Comparison of ENCODE assay signal across 2 cellular contexts in the genomic region with DNA sequence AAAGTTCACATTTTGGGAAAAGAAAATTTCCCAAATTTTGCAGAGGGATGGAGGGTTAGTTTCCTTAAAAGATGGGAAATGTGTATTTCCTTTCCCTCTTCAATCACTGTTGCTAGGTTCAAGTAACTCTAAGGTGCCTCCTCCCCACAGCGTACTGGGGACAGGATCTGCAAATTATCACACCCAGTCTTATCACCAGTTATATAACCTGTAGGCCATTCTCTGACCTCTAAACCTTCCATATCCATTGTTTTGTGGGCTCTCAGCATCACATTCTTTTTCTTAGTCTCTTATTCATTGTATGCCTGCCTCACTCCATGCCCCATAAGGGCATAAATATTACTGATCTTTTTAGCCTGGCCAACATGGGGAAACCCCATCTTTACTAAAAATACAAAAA.
TF ChIP-seq lines count a peak whose summit lies in the region.

No MANE protein-coding gene starts in this region.

TF ChIP-seq in HepG2, 621 proteins besides CTCF, POLR2A, EP300 and RAD21:
- TF ChIP-seq FOXA3 (CRISPR knock-in tag; IDR thresholded peaks at IDR 0.05) (no peak), ZNF383 (CRISPR knock-in tag; IDR thresholded peaks at IDR 0.05; ENCODE audit: borderline replicate concordance) (no peak), ZNF562 (CRISPR knock-in tag; IDR thresholded peaks at IDR 0.05; ENCODE audit: borderline replicate concordance) (no peak), SOX6 (IDR thresholded peaks at IDR 0.05) (no peak), SOX6 (CRISPR knock-in tag; IDR thresholded peaks at IDR 0.05) (peak; percentile 51; the same call in 1 of the 2 replicates), SOX13 (IDR thresholded peaks at IDR 0.05) (no peak), SOX13 (CRISPR knock-in tag; conservative IDR thresholded peaks at IDR 0.05 in 1 of 2, IDR thresholded peaks at IDR 0.05 in 1 of 2) (peak in 1 of 2 experiments; percentile 74; a peak in 2 of 4 replicates), CCAR2 (optimal IDR thresholded peaks at IDR 0.05; ENCODE audit: low read depth, low read length) (no peak), TBX2 (CRISPR knock-in tag; IDR thresholded peaks at IDR 0.05; ENCODE audit: borderline replicate concordance) (0 out of 2 replicates have a peak, but pooled peaks have one; percentile 19), BRD4 (CRISPR knock-in tag; IDR thresholded peaks at IDR 0.05) (no peak), BCL6 (CRISPR knock-in tag; IDR thresholded peaks at IDR 0.05) (no peak), SOX5 (CRISPR knock-in tag; IDR thresholded peaks at IDR 0.05; ENCODE audit: borderline replicate concordance) (peak; percentile 60; the same call in 1 of the 2 replicates)
- TF ChIP-seq, protein P1, sequence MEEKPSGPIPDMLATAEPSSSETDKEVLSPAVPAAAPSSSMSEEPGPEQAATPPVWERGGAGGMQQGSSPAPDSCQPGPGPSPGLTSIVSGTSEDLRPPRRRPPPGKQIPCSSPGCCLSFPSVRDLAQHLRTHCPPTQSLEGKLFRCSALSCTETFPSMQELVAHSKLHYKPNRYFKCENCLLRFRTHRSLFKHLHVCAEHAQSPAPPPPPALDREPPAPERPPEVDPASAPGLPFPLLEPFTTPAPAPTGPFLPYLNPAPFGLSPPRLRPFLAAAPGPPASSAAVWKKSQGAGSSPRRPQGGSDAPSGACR (CRISPR knock-in tag; IDR thresholded peaks at IDR 0.05), result no peak
- TF ChIP-seq, protein P2, sequence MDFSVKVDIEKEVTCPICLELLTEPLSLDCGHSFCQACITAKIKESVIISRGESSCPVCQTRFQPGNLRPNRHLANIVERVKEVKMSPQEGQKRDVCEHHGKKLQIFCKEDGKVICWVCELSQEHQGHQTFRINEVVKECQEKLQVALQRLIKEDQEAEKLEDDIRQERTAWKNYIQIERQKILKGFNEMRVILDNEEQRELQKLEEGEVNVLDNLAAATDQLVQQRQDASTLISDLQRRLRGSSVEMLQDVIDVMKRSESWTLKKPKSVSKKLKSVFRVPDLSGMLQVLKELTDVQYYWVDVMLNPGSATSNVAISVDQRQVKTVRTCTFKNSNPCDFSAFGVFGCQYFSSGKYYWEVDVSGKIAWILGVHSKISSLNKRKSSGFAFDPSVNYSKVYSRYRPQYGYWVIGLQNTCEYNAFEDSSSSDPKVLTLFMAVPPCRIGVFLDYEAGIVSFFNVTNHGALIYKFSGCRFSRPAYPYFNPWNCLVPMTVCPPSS (IDR thresholded peaks at IDR 0.05), result no peak

TF ChIP-seq in H1, 55 proteins besides CTCF, POLR2A, EP300 and RAD21:
- TF ChIP-seq CEBPB (IDR thresholded peaks at IDR 0.05; ENCODE audit: low read depth, low read length) (no peak), TEAD4 (IDR thresholded peaks at IDR 0.05; ENCODE audit: low read depth, low read length) (no peak)
